Comparison of ENCODE assay signal across 1 cellular context in genomic region chr17:81656835-81657234, GRCh38.
TF ChIP-seq lines count a peak whose summit lies in the region.

No MANE protein-coding gene starts in this region.

TF ChIP-seq in HepG2, 621 proteins besides CTCF, POLR2A, EP300 and RAD21:
- TF ChIP-seq ESRRA (CRISPR knock-in tag; IDR thresholded peaks at IDR 0.05; ENCODE audit: low read depth) (peak; percentile 71; the same call in 1 of the 2 replicates), STAT6 (CRISPR knock-in tag; IDR thresholded peaks at IDR 0.05; ENCODE audit: borderline replicate concordance) (no peak), ZMYM3 (CRISPR knock-in tag; IDR thresholded peaks at IDR 0.05) (peak; percentile 98), CHD4 (IDR thresholded peaks at IDR 0.05; ENCODE audit: borderline replicate concordance, low read length) (peak; percentile 43; the same call in 1 of the 2 replicates), MAZ (IDR thresholded peaks at IDR 0.05; ENCODE audit: borderline replicate concordance, low read depth, low read length) (no peak), MAZ (CRISPR knock-in tag; IDR thresholded peaks at IDR 0.05; ENCODE audit: low read depth) (peak; percentile 23; the same call in 1 of the 2 replicates), ZNF7 (CRISPR knock-in tag; IDR thresholded peaks at IDR 0.05) (no peak), TBX2 (CRISPR knock-in tag; IDR thresholded peaks at IDR 0.05; ENCODE audit: borderline replicate concordance) (0 out of 2 replicates have a peak, but pooled peaks have one; percentile 26), SRSF1 (optimal IDR thresholded peaks at IDR 0.05; ENCODE audit: low read depth, low read length) (no peak), ZBTB40 (IDR thresholded peaks at IDR 0.05) (no peak), ZBTB40 (CRISPR knock-in tag; IDR thresholded peaks at IDR 0.05) (0 out of 2 replicates have a peak, but pooled peaks have one; percentile 23), MXD4 (CRISPR knock-in tag; IDR thresholded peaks at IDR 0.05) (no peak), EED (CRISPR knock-in tag; IDR thresholded peaks at IDR 0.05) (0 out of 2 replicates have a peak, but pooled peaks have one; percentile 64), ZNF788 (CRISPR knock-in tag; IDR thresholded peaks at IDR 0.05; ENCODE audit: borderline replicate concordance) (0 out of 2 replicates have a peak, but pooled peaks have one; percentile 49), TFDP2 (CRISPR knock-in tag; IDR thresholded peaks at IDR 0.05) (no peak)
- TF ChIP-seq, protein P1, sequence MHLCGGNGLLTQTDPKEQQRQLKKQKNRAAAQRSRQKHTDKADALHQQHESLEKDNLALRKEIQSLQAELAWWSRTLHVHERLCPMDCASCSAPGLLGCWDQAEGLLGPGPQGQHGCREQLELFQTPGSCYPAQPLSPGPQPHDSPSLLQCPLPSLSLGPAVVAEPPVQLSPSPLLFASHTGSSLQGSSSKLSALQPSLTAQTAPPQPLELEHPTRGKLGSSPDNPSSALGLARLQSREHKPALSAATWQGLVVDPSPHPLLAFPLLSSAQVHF (CRISPR knock-in tag; IDR thresholded peaks at IDR 0.05) = no peak
- TF ChIP-seq, protein P2, sequence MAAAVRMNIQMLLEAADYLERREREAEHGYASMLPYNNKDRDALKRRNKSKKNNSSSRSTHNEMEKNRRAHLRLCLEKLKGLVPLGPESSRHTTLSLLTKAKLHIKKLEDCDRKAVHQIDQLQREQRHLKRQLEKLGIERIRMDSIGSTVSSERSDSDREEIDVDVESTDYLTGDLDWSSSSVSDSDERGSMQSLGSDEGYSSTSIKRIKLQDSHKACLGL (CRISPR knock-in tag; IDR thresholded peaks at IDR 0.05) = 0 out of 2 replicates have a peak, but pooled peaks have one; percentile 32
